16 cellular contexts compared by ENCODE assay signal in the genomic region with DNA sequence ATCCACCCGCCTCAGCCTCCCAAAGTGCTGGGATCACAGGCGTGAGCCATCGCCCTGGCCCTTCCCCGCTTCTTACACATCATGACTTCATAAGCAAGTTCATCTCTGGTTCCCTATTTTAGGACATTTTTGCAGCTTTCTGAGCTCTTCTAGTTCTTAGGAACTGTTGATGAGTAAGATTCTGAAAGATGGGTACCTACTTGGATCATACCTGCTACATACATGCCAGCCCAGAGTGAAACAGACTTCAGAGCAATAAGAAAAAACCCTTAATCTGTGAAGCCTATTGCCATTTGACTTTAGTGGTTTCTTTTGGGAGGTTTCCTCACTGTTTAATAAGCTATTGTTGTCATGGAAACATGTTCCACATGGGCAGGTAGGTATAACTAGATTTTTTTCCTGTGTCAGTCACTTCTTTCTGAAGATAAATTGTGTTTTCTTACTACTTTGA. TPM values are rescaled to one million over a fixed set of nuclear protein-coding genes. Genes with fewer than 3 reads are reported as not detected.
DNase-seq lines count a peak whose midpoint lies in the region; ATAC-seq and TF ChIP-seq lines count a peak whose summit lies in the region.
"Had no signal": no experiment of that assay in that cellular context is flagged by ENCODE, and none has a peak within 500 bp of the region (broad histone marks: within the 10 kb centered on the region; RNA-seq: fewer than 3 reads in every experiment).

No MANE protein-coding gene starts in this region.

- peak; percentile 66 for ATAC-seq in activated naive CD8-positive, alpha-beta T cell treated with anti-CD3 and anti-CD28 coated beads, Interleukin-2, amount 50 U/mL, for 24 hours
- peak; percentile 92 to 93 for ATAC-seq in stimulated activated naive B cell treated with anti-CD40 and anti-IgM and Interleukin-4, amounts not matched to agents 10 μg/mL and 1 μg/mL and 100 μg/mL, for 72 hours (replicated peaks)
- ATAC-seq in natural killer cell (no peak), HG03439 (IDR thresholded peaks at IDR 0.05; ENCODE audit: unreplicated experiment) (no peak)
- ATAC-seq: mucosa of descending colon had no signal

- no peaks in the 10 kb centered on the region for H3K27me3 Mint-ChIP-seq in activated naive CD8-positive, alpha-beta T cell treated with anti-CD3 and anti-CD28 coated beads, Interleukin-2, amount 50 U/mL, for 24 hours
- H3K27me3 Mint-ChIP-seq in activated naive CD8-positive, alpha-beta T cell treated with anti-CD3 and anti-CD28 coated beads for 36 hours, result no peaks in the 10 kb centered on the region
- no peaks in the 10 kb centered on the region for H3K27me3 Mint-ChIP-seq in activated T-helper 1 cell treated with anti-CD3 and anti-CD28 coated beads, Interleukin-12 subunit alpha, Interleukin-12 subunit beta, Interleukin-2, Interleukin-4 antibody, amounts not matched to agents 30 ng/mL and 10 ng/mL and 1 ng/mL, durations not matched to agents 14 hours and 24 hours and 36 hours (ENCODE audit: insufficient read depth)
- H3K27me3 Mint-ChIP-seq in stimulated activated naive B cell treated with anti-CD40 and anti-IgM and Interleukin-4, amounts not matched to agents 10 μg/mL and 1 μg/mL and 100 μg/mL, for 72 hours, result no peaks in the 10 kb centered on the region
- H3K27me3 Mint-ChIP-seq in natural killer cell (ENCODE audit: low read depth in 2 of 2), result no peaks in the 10 kb centered on the region
- H3K27me3 Mint-ChIP-seq: IgD-negative memory B cell had no signal

- no peak for TF ChIP-seq CTCF in GM20000 (IDR thresholded peaks at IDR 0.05; ENCODE audit: extremely low read depth, missing control alignments)
- TF ChIP-seq CTCF in natural killer cell (IDR thresholded peaks at IDR 0.05), result no peak

- DNase-seq in activated naive CD8-positive, alpha-beta T cell treated with anti-CD3 and anti-CD28 coated beads, Interleukin-2, amount 50 U/mL, for 24 hours, result no peak
- DNase-seq in activated naive CD8-positive, alpha-beta T cell treated with anti-CD3 and anti-CD28 coated beads for 36 hours, result no peak
- DNase-seq in GM20000 (ENCODE audit: low spot score), result peak; percentile 34
- no peak for DNase-seq in activated T-helper 1 cell treated with anti-CD3 and anti-CD28 coated beads, Interleukin-12 subunit alpha, Interleukin-12 subunit beta, Interleukin-2, Interleukin-4 antibody, amounts not matched to agents 30 ng/mL and 10 ng/mL and 1 ng/mL, durations not matched to agents 14 hours and 24 hours and 36 hours (ENCODE audit: low spot score)
- DNase-seq in stimulated activated naive B cell treated with anti-CD40 and anti-IgM and Interleukin-4, amounts not matched to agents 10 μg/mL and 1 μg/mL and 100 μg/mL, for 72 hours, result peak; percentile 66
- DNase-seq in natural killer cell, result no peak
- no peak for DNase-seq in NCI-H2107 (lab: John Stamatoyannopoulos, UW)
- DNase-seq: activated CD8-positive, alpha-beta memory T cell treated with anti-CD3 and anti-CD28 coated beads, Interleukin-2, amount 50 U/mL, for 4 hours; effector CD4-positive, alpha-beta T cell; hippocampal formation; mucosa of descending colon; NCI-H1092 treated with DMSO at 0.1 percent for 48 hours; NCI-H2171; RPMI8226 had no signal

- no peaks in the 10 kb centered on the region for H3K9me3 Mint-ChIP-seq in activated naive CD8-positive, alpha-beta T cell treated with anti-CD3 and anti-CD28 coated beads, Interleukin-2, amount 50 U/mL, for 24 hours
- no peaks in the 10 kb centered on the region for H3K9me3 Mint-ChIP-seq in activated naive CD8-positive, alpha-beta T cell treated with anti-CD3 and anti-CD28 coated beads for 36 hours
- H3K9me3 Mint-ChIP-seq in activated T-helper 1 cell treated with anti-CD3 and anti-CD28 coated beads, Interleukin-12 subunit alpha, Interleukin-12 subunit beta, Interleukin-2, Interleukin-4 antibody, amounts not matched to agents 30 ng/mL and 10 ng/mL and 1 ng/mL, durations not matched to agents 14 hours and 24 hours and 36 hours, result no peaks in the 10 kb centered on the region
- H3K9me3 Mint-ChIP-seq in stimulated activated naive B cell treated with anti-CD40 and anti-IgM and Interleukin-4, amounts not matched to agents 10 μg/mL and 1 μg/mL and 100 μg/mL, for 72 hours, result no peaks in the 10 kb centered on the region
- no peaks in the 10 kb centered on the region for H3K9me3 Mint-ChIP-seq in natural killer cell
- H3K9me3 Mint-ChIP-seq: IgD-negative memory B cell had no signal

- H3K27ac Mint-ChIP-seq in activated naive CD8-positive, alpha-beta T cell treated with anti-CD3 and anti-CD28 coated beads, Interleukin-2, amount 50 U/mL, for 24 hours, result peak overlapping the region; percentile 33
- no peak overlapping the region for H3K27ac Mint-ChIP-seq in activated naive CD8-positive, alpha-beta T cell treated with anti-CD3 and anti-CD28 coated beads for 36 hours
- H3K27ac Mint-ChIP-seq in activated T-helper 1 cell treated with anti-CD3 and anti-CD28 coated beads, Interleukin-12 subunit alpha, Interleukin-12 subunit beta, Interleukin-2, Interleukin-4 antibody, amounts not matched to agents 30 ng/mL and 10 ng/mL and 1 ng/mL, durations not matched to agents 14 hours and 24 hours and 36 hours, result peak overlapping the region; percentile 82
- H3K27ac Mint-ChIP-seq in stimulated activated naive B cell treated with anti-CD40 and anti-IgM and Interleukin-4, amounts not matched to agents 10 μg/mL and 1 μg/mL and 100 μg/mL, for 72 hours, result peak overlapping the region; percentile 98
- H3K27ac Mint-ChIP-seq in natural killer cell, result no peak overlapping the region

- intact Hi-C loops in activated T-helper 1 cell treated with anti-CD3 and anti-CD28 coated beads, Interleukin-12 subunit alpha, Interleukin-12 subunit beta, Interleukin-2, Interleukin-4 antibody, amounts not matched to agents 30 ng/mL and 10 ng/mL and 1 ng/mL, durations not matched to agents 14 hours and 24 hours and 36 hours (cut with micrococcal nuclease), result loop anchor here (1.0 kb wide), 1 partner anchor 26 kb away; no protein-coding TSS in a partner anchor
- intact Hi-C loops in natural killer cell (cut with micrococcal nuclease), result no loop called here

- H3K36me3 Mint-ChIP-seq in activated naive CD8-positive, alpha-beta T cell treated with anti-CD3 and anti-CD28 coated beads, Interleukin-2, amount 50 U/mL, for 24 hours (ENCODE audit: low read depth), result peaks cover 39% of the 10 kb centered on the region
- H3K36me3 Mint-ChIP-seq in activated naive CD8-positive, alpha-beta T cell treated with anti-CD3 and anti-CD28 coated beads for 36 hours, result peaks cover 18% of the 10 kb centered on the region
- H3K36me3 Mint-ChIP-seq in activated T-helper 1 cell treated with anti-CD3 and anti-CD28 coated beads, Interleukin-12 subunit alpha, Interleukin-12 subunit beta, Interleukin-2, Interleukin-4 antibody, amounts not matched to agents 30 ng/mL and 10 ng/mL and 1 ng/mL, durations not matched to agents 14 hours and 24 hours and 36 hours (ENCODE audit: low read depth), result peaks cover 50% of the 10 kb centered on the region
- H3K36me3 Mint-ChIP-seq in stimulated activated naive B cell treated with anti-CD40 and anti-IgM and Interleukin-4, amounts not matched to agents 10 μg/mL and 1 μg/mL and 100 μg/mL, for 72 hours, result peaks cover 51 to 72% of the 10 kb centered on the region in 2 donors
- H3K36me3 Mint-ChIP-seq in natural killer cell, result peaks cover 18% of the 10 kb centered on the region

- H3K4me1 Mint-ChIP-seq in activated naive CD8-positive, alpha-beta T cell treated with anti-CD3 and anti-CD28 coated beads, Interleukin-2, amount 50 U/mL, for 24 hours, result peaks cover 36% of the 10 kb centered on the region
- peaks cover 14% of the 10 kb centered on the region for H3K4me1 Mint-ChIP-seq in activated naive CD8-positive, alpha-beta T cell treated with anti-CD3 and anti-CD28 coated beads for 36 hours
- H3K4me1 Mint-ChIP-seq in activated T-helper 1 cell treated with anti-CD3 and anti-CD28 coated beads, Interleukin-12 subunit alpha, Interleukin-12 subunit beta, Interleukin-2, Interleukin-4 antibody, amounts not matched to agents 30 ng/mL and 10 ng/mL and 1 ng/mL, durations not matched to agents 14 hours and 24 hours and 36 hours (ENCODE audit: low read depth), result peaks cover 59% of the 10 kb centered on the region
- H3K4me1 Mint-ChIP-seq in stimulated activated naive B cell treated with anti-CD40 and anti-IgM and Interleukin-4, amounts not matched to agents 10 μg/mL and 1 μg/mL and 100 μg/mL, for 72 hours, result peaks cover 44 to 81% of the 10 kb centered on the region in 2 donors
- H3K4me1 Mint-ChIP-seq in natural killer cell, result peaks cover 11 to 20% of the 10 kb centered on the region in 2 donors

- H3K4me3 Mint-ChIP-seq in activated naive CD8-positive, alpha-beta T cell treated with anti-CD3 and anti-CD28 coated beads, Interleukin-2, amount 50 U/mL, for 24 hours, result no peak overlapping the region
- no peak overlapping the region for H3K4me3 Mint-ChIP-seq in activated naive CD8-positive, alpha-beta T cell treated with anti-CD3 and anti-CD28 coated beads for 36 hours
- no peak overlapping the region for H3K4me3 Mint-ChIP-seq in activated T-helper 1 cell treated with anti-CD3 and anti-CD28 coated beads, Interleukin-12 subunit alpha, Interleukin-12 subunit beta, Interleukin-2, Interleukin-4 antibody, amounts not matched to agents 30 ng/mL and 10 ng/mL and 1 ng/mL, durations not matched to agents 14 hours and 24 hours and 36 hours
- H3K4me3 Mint-ChIP-seq in stimulated activated naive B cell treated with anti-CD40 and anti-IgM and Interleukin-4, amounts not matched to agents 10 μg/mL and 1 μg/mL and 100 μg/mL, for 72 hours, result peak overlapping the region; percentile 68 to 70
- no peak overlapping the region for H3K4me3 Mint-ChIP-seq in natural killer cell
- H3K4me3 Mint-ChIP-seq: IgD-negative memory B cell had no signal

RNA-seq across cellular contexts. Expression of a gene that starts 27.9 kb away (rescaled TPM):
- 1 to 10 TPM; 3.5 to 4.9 TPM for total RNA-seq in activated naive CD8-positive, alpha-beta T cell treated with anti-CD3 and anti-CD28 coated beads for 36 hours
- total RNA-seq in activated T-helper 1 cell treated with anti-CD3 and anti-CD28 coated beads, Interleukin-12 subunit alpha, Interleukin-12 subunit beta, Interleukin-2, Interleukin-4 antibody, amounts not matched to agents 30 ng/mL and 10 ng/mL and 1 ng/mL, durations not matched to agents 14 hours and 24 hours and 36 hours, result 7.7 and 9.9 TPM in 2 replicates
- total RNA-seq in natural killer cell, result 1 to 10 TPM in 1 of 3 donors, under 1 TPM in 2; 0.75 to 2.1 (median 0.75) TPM

RNA-seq across cellular contexts. Expression of a gene that starts 28.3 kb away (rescaled TPM):
- total RNA-seq in activated naive CD8-positive, alpha-beta T cell treated with anti-CD3 and anti-CD28 coated beads for 36 hours, result 10 to 100 TPM; 13.0 to 13.9 TPM
- 20.8 and 21.2 TPM in 2 replicates for total RNA-seq in activated T-helper 1 cell treated with anti-CD3 and anti-CD28 coated beads, Interleukin-12 subunit alpha, Interleukin-12 subunit beta, Interleukin-2, Interleukin-4 antibody, amounts not matched to agents 30 ng/mL and 10 ng/mL and 1 ng/mL, durations not matched to agents 14 hours and 24 hours and 36 hours
- total RNA-seq in natural killer cell, result 10 to 100 TPM in 2 of 3 donors, 1 to 10 TPM in 1; 8.0 to 12.1 (median 12.0) TPM

Comparison
In these comparisons a context has a peak if more than half of its experiments do, and no peak if none do; other contexts are left out.
1. H3K27ac Mint-ChIP-seq: peak in activated naive CD8-positive, alpha-beta T cell treated with anti-CD3 and anti-CD28 coated beads, Interleukin-2, amount 50 U/mL, for 24 hours (single experiment), activated T-helper 1 cell treated with anti-CD3 and anti-CD28 coated beads, Interleukin-12 subunit alpha, Interleukin-12 subunit beta, Interleukin-2, Interleukin-4 antibody, amounts not matched to agents 30 ng/mL and 10 ng/mL and 1 ng/mL, durations not matched to agents 14 hours and 24 hours and 36 hours (single experiment) and stimulated activated naive B cell treated with anti-CD40 and anti-IgM and Interleukin-4, amounts not matched to agents 10 μg/mL and 1 μg/mL and 100 μg/mL, for 72 hours (single experiment); none in activated naive CD8-positive, alpha-beta T cell treated with anti-CD3 and anti-CD28 coated beads for 36 hours (single experiment) and natural killer cell (0 of 2).
2. ATAC-seq: peak in activated naive CD8-positive, alpha-beta T cell treated with anti-CD3 and anti-CD28 coated beads, Interleukin-2, amount 50 U/mL, for 24 hours (single experiment) and stimulated activated naive B cell treated with anti-CD40 and anti-IgM and Interleukin-4, amounts not matched to agents 10 μg/mL and 1 μg/mL and 100 μg/mL, for 72 hours (2 of 2); none in natural killer cell (0 of 3) and HG03439 (single experiment).
3. DNase-seq: peak in GM20000 (single experiment) and stimulated activated naive B cell treated with anti-CD40 and anti-IgM and Interleukin-4, amounts not matched to agents 10 μg/mL and 1 μg/mL and 100 μg/mL, for 72 hours (single experiment); none in activated naive CD8-positive, alpha-beta T cell treated with anti-CD3 and anti-CD28 coated beads, Interleukin-2, amount 50 U/mL, for 24 hours (single experiment), activated naive CD8-positive, alpha-beta T cell treated with anti-CD3 and anti-CD28 coated beads for 36 hours (single experiment), activated T-helper 1 cell treated with anti-CD3 and anti-CD28 coated beads, Interleukin-12 subunit alpha, Interleukin-12 subunit beta, Interleukin-2, Interleukin-4 antibody, amounts not matched to agents 30 ng/mL and 10 ng/mL and 1 ng/mL, durations not matched to agents 14 hours and 24 hours and 36 hours (single experiment), natural killer cell (single experiment) and NCI-H2107 (single experiment).
4. H3K4me3 Mint-ChIP-seq: peak in stimulated activated naive B cell treated with anti-CD40 and anti-IgM and Interleukin-4, amounts not matched to agents 10 μg/mL and 1 μg/mL and 100 μg/mL, for 72 hours (2 of 2); none in activated naive CD8-positive, alpha-beta T cell treated with anti-CD3 and anti-CD28 coated beads, Interleukin-2, amount 50 U/mL, for 24 hours (single experiment), activated naive CD8-positive, alpha-beta T cell treated with anti-CD3 and anti-CD28 coated beads for 36 hours (single experiment), activated T-helper 1 cell treated with anti-CD3 and anti-CD28 coated beads, Interleukin-12 subunit alpha, Interleukin-12 subunit beta, Interleukin-2, Interleukin-4 antibody, amounts not matched to agents 30 ng/mL and 10 ng/mL and 1 ng/mL, durations not matched to agents 14 hours and 24 hours and 36 hours (single experiment) and natural killer cell (single experiment).